Comparison of ENCODE assay signal across 2 cellular contexts in genomic region chr17:47707884-47708283, GRCh38.
TF ChIP-seq lines count a peak whose summit lies in the region.

No MANE protein-coding gene starts in this region.

TF ChIP-seq in A549, 52 proteins besides CTCF, POLR2A, EP300 and RAD21 (continued from another document):
- TF ChIP-seq ELK1 (IDR thresholded peaks at IDR 0.05; ENCODE audit: low read depth, low read length) (no peak), KDM1A (IDR thresholded peaks at IDR 0.05; ENCODE audit: low read depth) (no peak), EHF (CRISPR knock-in tag; IDR thresholded peaks at IDR 0.05) (no peak), RARB (CRISPR knock-in tag; IDR thresholded peaks at IDR 0.05) (no peak), TFCP2L1 (CRISPR knock-in tag; IDR thresholded peaks at IDR 0.05) (no peak), RFX5 (IDR thresholded peaks at IDR 0.05) (no peak), CEBPB (IDR thresholded peaks at IDR 0.05) (no peak), NPAS2 (CRISPR knock-in tag; IDR thresholded peaks at IDR 0.05; ENCODE audit: borderline replicate concordance) (no peak), JUN (IDR thresholded peaks at IDR 0.05) (no peak)

TF ChIP-seq in GM23338, 12 proteins besides CTCF, POLR2A, EP300 and RAD21 (continued from another document):
- TF ChIP-seq, protein P1, sequence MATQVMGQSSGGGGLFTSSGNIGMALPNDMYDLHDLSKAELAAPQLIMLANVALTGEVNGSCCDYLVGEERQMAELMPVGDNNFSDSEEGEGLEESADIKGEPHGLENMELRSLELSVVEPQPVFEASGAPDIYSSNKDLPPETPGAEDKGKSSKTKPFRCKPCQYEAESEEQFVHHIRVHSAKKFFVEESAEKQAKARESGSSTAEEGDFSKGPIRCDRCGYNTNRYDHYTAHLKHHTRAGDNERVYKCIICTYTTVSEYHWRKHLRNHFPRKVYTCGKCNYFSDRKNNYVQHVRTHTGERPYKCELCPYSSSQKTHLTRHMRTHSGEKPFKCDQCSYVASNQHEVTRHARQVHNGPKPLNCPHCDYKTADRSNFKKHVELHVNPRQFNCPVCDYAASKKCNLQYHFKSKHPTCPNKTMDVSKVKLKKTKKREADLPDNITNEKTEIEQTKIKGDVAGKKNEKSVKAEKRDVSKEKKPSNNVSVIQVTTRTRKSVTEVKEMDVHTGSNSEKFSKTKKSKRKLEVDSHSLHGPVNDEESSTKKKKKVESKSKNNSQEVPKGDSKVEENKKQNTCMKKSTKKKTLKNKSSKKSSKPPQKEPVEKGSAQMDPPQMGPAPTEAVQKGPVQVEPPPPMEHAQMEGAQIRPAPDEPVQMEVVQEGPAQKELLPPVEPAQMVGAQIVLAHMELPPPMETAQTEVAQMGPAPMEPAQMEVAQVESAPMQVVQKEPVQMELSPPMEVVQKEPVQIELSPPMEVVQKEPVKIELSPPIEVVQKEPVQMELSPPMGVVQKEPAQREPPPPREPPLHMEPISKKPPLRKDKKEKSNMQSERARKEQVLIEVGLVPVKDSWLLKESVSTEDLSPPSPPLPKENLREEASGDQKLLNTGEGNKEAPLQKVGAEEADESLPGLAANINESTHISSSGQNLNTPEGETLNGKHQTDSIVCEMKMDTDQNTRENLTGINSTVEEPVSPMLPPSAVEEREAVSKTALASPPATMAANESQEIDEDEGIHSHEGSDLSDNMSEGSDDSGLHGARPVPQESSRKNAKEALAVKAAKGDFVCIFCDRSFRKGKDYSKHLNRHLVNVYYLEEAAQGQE (IDR thresholded peaks at IDR 0.05; ENCODE audit: unreplicated experiment): peak; percentile 56
- TF ChIP-seq ZNF462 (CRISPR knock-in tag; IDR thresholded peaks at IDR 0.05) (no peak), EZH2 (IDR thresholded peaks at IDR 0.05; ENCODE audit: low read depth, unreplicated experiment) (no peak)
TF ChIP-seq in GM23338: peak in this region for 1.
